In the genomic region with DNA sequence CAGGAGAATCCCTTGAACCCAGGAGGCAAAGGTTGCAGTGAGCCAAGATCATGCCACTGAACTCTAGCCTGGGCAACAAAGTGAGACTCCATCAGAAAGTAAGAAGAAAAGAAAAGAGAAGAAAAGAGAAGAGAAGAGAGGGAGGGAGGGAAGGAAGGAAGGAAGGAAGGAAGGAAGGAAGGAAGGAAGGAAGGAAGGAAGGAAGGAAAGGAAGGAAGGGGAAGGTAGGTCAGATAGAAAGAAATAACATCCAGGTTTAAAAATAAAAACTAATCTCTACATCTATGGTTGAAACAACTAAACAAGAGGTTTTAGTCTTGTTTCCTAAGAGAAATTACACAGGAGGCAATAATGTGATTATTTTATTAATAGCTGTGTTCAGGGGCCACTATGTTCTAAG, we compare ENCODE assay signal across 7 cellular contexts.
DNase-seq lines count a peak whose midpoint lies in the region; ATAC-seq and TF ChIP-seq lines count a peak whose summit lies in the region.
"Not testable (repeated sequence)": the region's sequence is repeated elsewhere in the genome, so short reads cannot be mapped to it uniquely, and the experiment has no call there.

No MANE protein-coding gene starts in this region.

- not testable (repeated sequence) for H3K9me3 Mint-ChIP-seq in activated naive CD8-positive, alpha-beta T cell (ENCODE audit: low read depth)

- intact Hi-C loops in heart right ventricle (cut with DNase I), result loop anchor here in 2 of 10 donors (5.0 to 10.0 kb wide), 2 partner anchors 34 to 123 kb away; no protein-coding TSS in a partner anchor

- CTCF ChIA-PET in HEK293 (lab: Yijun Ruan, JAX), result interaction anchor here (0.6 to 4.0 kb wide), 3 partner anchors 10 to 590 kb away, joined by 4 to 18 read pairs (median 5); no protein-coding TSS in a partner anchor

- DNase-seq in heart right ventricle, result not testable (repeated sequence)

- not testable (repeated sequence) for H3K9ac ChIP-seq in BLaER1 treated with 17β-estradiol and CSF1 and Interleukin-3, amounts not matched to agents 10 nM and 100 nM; skeletal muscle tissue (ENCODE audit: low read depth in 1 of 3, low read length in 3 of 3)
- peak overlapping the region; percentile 34 to 71 for H3K9ac ChIP-seq in mucosa of rectum (ENCODE audit: low read depth in 1 of 2, low read length in 2 of 2)

- H3K27ac Mint-ChIP-seq in activated naive CD8-positive, alpha-beta T cell, result peak overlapping the region; percentile 73

- H3K4me1 ChIP-seq in BLaER1 treated with 17β-estradiol and CSF1 and Interleukin-3, amounts not matched to agents 10 nM and 100 nM, result peaks cover 0 to 21% (median 10%) of the 10 kb centered on the region in 10 experiments; a peak in 11 of 20 replicates
- H3K4me1 ChIP-seq in HEK293 (ENCODE audit: control insufficient read depth, insufficient read depth, low read length), result not testable (repeated sequence)
- H3K4me1 ChIP-seq in heart right ventricle, result peaks cover 3 to 66% (median 28%) of the 10 kb centered on the region in 9 donors
- H3K4me1 ChIP-seq in mucosa of rectum (ENCODE audit: control insufficient read depth in 2 of 2, insufficient read depth in 2 of 2, low read length in 2 of 2), result peaks cover 13 to 38% of the 10 kb centered on the region in 2 donors
- peaks cover 38 to 56% (median 48%) of the 10 kb centered on the region in 3 donors for H3K4me1 ChIP-seq in skeletal muscle tissue (ENCODE audit: control insufficient read depth in 3 of 3, insufficient read depth in 3 of 3, low read length in 3 of 3)

- not testable (repeated sequence) for H3K4me3 Mint-ChIP-seq in activated naive CD8-positive, alpha-beta T cell

- peaks cover 0 to 19% (median 0%) of the 10 kb centered on the region in 11 experiments; a peak in 5 of 22 replicates for H3K36me3 ChIP-seq in BLaER1 treated with 17β-estradiol and CSF1 and Interleukin-3, amounts not matched to agents 10 nM and 100 nM
- not testable (repeated sequence) for H3K36me3 ChIP-seq in HEK293 (ENCODE audit: control insufficient read depth in 2 of 2, insufficient read depth in 1 of 2, low read length in 2 of 2); heart right ventricle; mucosa of rectum (ENCODE audit: control insufficient read depth in 2 of 2, insufficient read depth in 2 of 2, low read length in 2 of 2); skeletal muscle tissue (ENCODE audit: control insufficient read depth in 3 of 3, insufficient read depth in 3 of 3, low read length in 3 of 3)

- not testable (repeated sequence) for H3K27ac ChIP-seq in BLaER1 treated with 17β-estradiol and CSF1 and Interleukin-3, amounts not matched to agents 10 nM and 100 nM; HEK293 (ENCODE audit: extremely low read depth, low read depth, low read length)
- peak overlapping the region; percentile 34 for H3K27ac ChIP-seq in cingulate gyrus (ENCODE audit: low read depth, low read length)
- peak overlapping the region in 6 of 10 donors; percentile 1 to 94 (median 56) for H3K27ac ChIP-seq in heart right ventricle
- H3K27ac ChIP-seq in mucosa of rectum (ENCODE audit: low read depth in 2 of 2, low read length in 2 of 2), result peak overlapping the region; percentile 64 to 93
- peak overlapping the region; percentile 99 for H3K27ac ChIP-seq in skeletal muscle tissue (ENCODE audit: low read depth, low read length)

- POLR2A ChIA-PET in HEK293 (lab: Yijun Ruan, JAX), result not testable (repeated sequence)

- H3K36me3 Mint-ChIP-seq in activated naive CD8-positive, alpha-beta T cell, result not testable (repeated sequence)

- H3K27me3 Mint-ChIP-seq in activated naive CD8-positive, alpha-beta T cell, result not testable (repeated sequence)

- H4K20me1 ChIP-seq in BLaER1 treated with 17β-estradiol and CSF1 and Interleukin-3, amounts not matched to agents 10 nM and 100 nM, result not testable (repeated sequence)

- peaks cover 0 to 13% (median 0%) of the 10 kb centered on the region in 11 experiments; a peak in 2 of 22 replicates for H3K9me3 ChIP-seq in BLaER1 treated with 17β-estradiol and CSF1 and Interleukin-3, amounts not matched to agents 10 nM and 100 nM (replicated peaks in 1 of 11)
- not testable (repeated sequence) for H3K9me3 ChIP-seq in HEK293 (ENCODE audit: control insufficient read depth, insufficient read depth, low read depth, low read length); heart right ventricle; mucosa of rectum (ENCODE audit: control insufficient read depth in 2 of 2, low read length in 2 of 2); skeletal muscle tissue (ENCODE audit: control insufficient read depth in 3 of 3, low read length in 3 of 3)

- H3K4me2 ChIP-seq in BLaER1 treated with 17β-estradiol and CSF1 and Interleukin-3, amounts not matched to agents 10 nM and 100 nM, result peak overlapping the region in 6 of 11 experiments; percentile 15 to 43 (median 36); a peak in 8 of 22 replicates

- H3K27me3 ChIP-seq in BLaER1 treated with 17β-estradiol and CSF1 and Interleukin-3, amounts not matched to agents 10 nM and 100 nM; heart right ventricle; mucosa of rectum (ENCODE audit: control insufficient read depth in 2 of 2, insufficient read depth in 2 of 2, low read length in 2 of 2); skeletal muscle tissue (ENCODE audit: control insufficient read depth in 3 of 3, insufficient read depth in 3 of 3, low read length in 3 of 3): not testable (repeated sequence)

- TF ChIP-seq CTCF in HEK293 (tag by site-specific recombination; IDR thresholded peaks at IDR 0.05); heart right ventricle (IDR thresholded peaks at IDR 0.05): not testable (repeated sequence)

- ATAC-seq in heart right ventricle, result not testable (repeated sequence)

- H3K4me3 ChIP-seq in BLaER1 treated with 17β-estradiol and CSF1 and Interleukin-3, amounts not matched to agents 10 nM and 100 nM; HEK293 (ENCODE audit: low read depth, low read length); heart right ventricle; skeletal muscle tissue (ENCODE audit: low read length in 3 of 3): not testable (repeated sequence)
- H3K4me3 ChIP-seq in mucosa of rectum (ENCODE audit: low read length in 2 of 2), result peak overlapping the region; percentile 48 to 51

- peaks cover 76% of the 10 kb centered on the region for H3K4me1 Mint-ChIP-seq in activated naive CD8-positive, alpha-beta T cell (ENCODE audit: low read depth)

TF ChIP-seq in HEK293, 187 proteins besides CTCF, POLR2A, EP300 and RAD21:
- peak; percentile 78 for TF ChIP-seq ZNF366 (tag by site-specific recombination; conservative IDR thresholded peaks at IDR 0.05)
